In the genomic region with DNA sequence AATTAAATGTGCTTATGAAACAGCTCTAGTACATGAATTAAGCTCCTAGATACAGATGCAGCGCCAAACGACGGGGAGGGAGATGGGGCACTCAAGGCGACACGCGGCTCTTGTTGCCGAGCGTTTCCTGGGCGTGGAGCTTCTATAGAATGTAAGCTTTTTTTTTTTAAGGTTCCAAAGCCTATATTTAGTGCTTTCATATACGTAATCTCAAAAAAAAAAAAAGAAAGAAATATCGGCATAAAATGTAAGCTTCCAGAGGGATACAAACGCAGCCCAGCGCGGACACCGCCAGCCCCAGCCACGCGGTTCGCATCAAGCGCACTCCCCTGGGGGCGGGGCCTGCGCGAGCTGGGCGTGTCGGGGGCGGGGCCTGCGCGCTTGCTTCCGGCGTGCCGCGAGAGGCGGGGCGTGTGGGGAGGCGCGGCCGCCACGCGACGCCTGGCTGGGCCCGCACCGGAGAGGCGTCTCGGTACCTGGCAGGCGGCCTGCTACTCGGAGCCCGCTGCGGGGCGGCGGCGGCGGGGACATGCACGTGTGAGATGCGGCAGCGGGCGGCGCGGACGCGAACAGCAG, we compare ENCODE assay signal across 8 cellular contexts. TPM values are rescaled to one million over a fixed set of nuclear protein-coding genes. Genes with fewer than 3 reads are reported as not detected.
A peak's percentile ranks its signal among the peaks of the same experiment; 100 is the strongest.
DNase-seq lines count a peak whose midpoint lies in the region; ATAC-seq and TF ChIP-seq lines count a peak whose summit lies in the region.

A gene with protein sequence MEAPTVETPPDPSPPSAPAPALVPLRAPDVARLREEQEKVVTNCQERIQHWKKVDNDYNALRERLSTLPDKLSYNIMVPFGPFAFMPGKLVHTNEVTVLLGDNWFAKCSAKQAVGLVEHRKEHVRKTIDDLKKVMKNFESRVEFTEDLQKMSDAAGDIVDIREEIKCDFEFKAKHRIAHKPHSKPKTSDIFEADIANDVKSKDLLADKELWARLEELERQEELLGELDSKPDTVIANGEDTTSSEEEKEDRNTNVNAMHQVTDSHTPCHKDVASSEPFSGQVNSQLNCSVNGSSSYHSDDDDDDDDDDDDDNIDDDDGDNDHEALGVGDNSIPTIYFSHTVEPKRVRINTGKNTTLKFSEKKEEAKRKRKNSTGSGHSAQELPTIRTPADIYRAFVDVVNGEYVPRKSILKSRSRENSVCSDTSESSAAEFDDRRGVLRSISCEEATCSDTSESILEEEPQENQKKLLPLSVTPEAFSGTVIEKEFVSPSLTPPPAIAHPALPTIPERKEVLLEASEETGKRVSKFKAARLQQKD (plus strand): TSS at position 412 of the 576 bp plus-strand sequence. CDS start 309 bp downstream, outside the sequence.

- H3K4me3 ChIP-seq in duodenal mucosa (ENCODE audit: low read depth in 1 of 2, low read length in 2 of 2) (peak within 1 kb of the TSS; percentile 88 to 93), lower lobe of right lung (peak within 1 kb of the TSS; percentile 94)

- DNase-seq in C1 segment of cervical spinal cord (lab: John Stamatoyannopoulos, UW) (peak; percentile 17 to 92 (median 76)), NCI-H774 (lab: John Stamatoyannopoulos, UW) (peak; percentile 74), lower lobe of right lung (peak; percentile 93)
- DNase-seq in activated CD4-positive, alpha-beta T cell treated with anti-CD3 and anti-CD28 coated beads, Interleukin-2, amount 50 U/mL, for 48 hours: peak; percentile 94 to 95
- peak; percentile 91 to 97 for DNase-seq in stimulated activated CD4-positive, alpha-beta T cell treated with anti-CD3 and anti-CD28 coated beads, Interleukin-4, amount 100 ng/mL, for 48 hours (ENCODE audit: low read depth in 2 of 2)

- H3K4me1 ChIP-seq in duodenal mucosa (ENCODE audit: control insufficient read depth in 1 of 2, insufficient read depth in 2 of 2, low read length in 2 of 2) (peaks cover 18 to 20% of the 10 kb centered on the region in 2 donors), lower lobe of right lung (peaks cover 35% of the 10 kb centered on the region)

- H3K27me3 ChIP-seq in duodenal mucosa (ENCODE audit: control insufficient read depth in 1 of 2, insufficient read depth in 2 of 2, low read length in 2 of 2) (no peaks in the 10 kb centered on the region), lower lobe of right lung (ENCODE audit: low read depth) (no peaks in the 10 kb centered on the region)

- peak within 1 kb of the TSS; percentile 71 to 77 for H3K9ac ChIP-seq in duodenal mucosa (ENCODE audit: low read depth in 1 of 2, low read length in 2 of 2)

- H3K9me3 ChIP-seq in duodenal mucosa (ENCODE audit: control insufficient read depth in 1 of 2, low read length in 2 of 2) (no peaks in the 10 kb centered on the region), lower lobe of right lung (no peaks in the 10 kb centered on the region)

- no peaks in the 10 kb centered on the region for H3K36me3 ChIP-seq in duodenal mucosa (ENCODE audit: control insufficient read depth in 1 of 2, insufficient read depth in 2 of 2, low read length in 2 of 2)
- H3K36me3 ChIP-seq in lower lobe of right lung: no peaks in the 10 kb centered on the region

- intact Hi-C loops in lower lobe of right lung (cut with DNase I): no loop called here

- no peak for TF ChIP-seq CTCF in lower lobe of right lung (IDR thresholded peaks at IDR 0.05)

- peak; percentile 82 for ATAC-seq in GM19372 (IDR thresholded peaks at IDR 0.05; ENCODE audit: low read depth, unreplicated experiment)
- peak; percentile 78 for ATAC-seq in HG03520 (IDR thresholded peaks at IDR 0.05; ENCODE audit: unreplicated experiment)
- peak; percentile 98 to 99 for ATAC-seq in lower lobe of right lung

- H3K27ac ChIP-seq in duodenal mucosa (ENCODE audit: low read depth, low read length): peak within 1 kb of the TSS; percentile 42
- peak within 1 kb of the TSS; percentile 81 for H3K27ac ChIP-seq in lower lobe of right lung

RNA-seq across cellular contexts. Expression of the gene that starts here (rescaled TPM):
- 46.0 TPM for total RNA-seq in lower lobe of right lung

Comparison
In these comparisons a context has a peak if more than half of its experiments do, and no peak if none do; other contexts are left out.
1. Peak in every context shown above with its lines: DNase-seq, ATAC-seq, H3K4me3 ChIP-seq and H3K27ac ChIP-seq.